1 cellular context compared by ENCODE assay signal in genomic region chr6:142146828-142147662, GRCh38.
TF ChIP-seq lines count a peak whose summit lies in the region.

Gene NMBR, minus strand, starts transcription at chr6:142147122. Its CDS starts 58,464 bp downstream, at chr6:142088658.
A gene with protein sequence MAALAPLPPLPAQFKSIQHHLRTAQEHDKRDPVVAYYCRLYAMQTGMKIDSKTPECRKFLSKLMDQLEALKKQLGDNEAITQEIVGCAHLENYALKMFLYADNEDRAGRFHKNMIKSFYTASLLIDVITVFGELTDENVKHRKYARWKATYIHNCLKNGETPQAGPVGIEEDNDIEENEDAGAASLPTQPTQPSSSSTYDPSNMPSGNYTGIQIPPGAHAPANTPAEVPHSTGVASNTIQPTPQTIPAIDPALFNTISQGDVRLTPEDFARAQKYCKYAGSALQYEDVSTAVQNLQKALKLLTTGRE (plus strand): TSS chr6:142147263. CDS start chr6:142147288, 25 bp downstream.

TF ChIP-seq in K562, 482 proteins besides CTCF, POLR2A, EP300 and RAD21 (continued from another document and continues in another):
- 0 out of 2 replicates have a peak, but pooled peaks have one; percentile 48 for TF ChIP-seq ARID3A (IDR thresholded peaks at IDR 0.05; ENCODE audit: borderline replicate concordance, low read depth, low read length)
- TF ChIP-seq PHF20 (IDR thresholded peaks at IDR 0.05; ENCODE audit: partially characterized antibody), result peak; percentile 98
- TF ChIP-seq SIN3A (IDR thresholded peaks at IDR 0.05; ENCODE audit: borderline replicate concordance in 2 of 2, control insufficient read depth in 1 of 2, low read depth in 2 of 2, low read length in 2 of 2), result peak; percentile 77 to 96
- no peak for TF ChIP-seq SRSF9 (IDR thresholded peaks at IDR 0.05; ENCODE audit: borderline replicate concordance, low read depth, low read length)
- no peak for TF ChIP-seq NFIX (CRISPR knock-in tag; IDR thresholded peaks at IDR 0.05; ENCODE audit: low read depth)
- peak; percentile 94 for TF ChIP-seq MYBL2 (IDR thresholded peaks at IDR 0.05; ENCODE audit: low read depth)
- no peak for TF ChIP-seq MYBL2 (CRISPR knock-in tag; IDR thresholded peaks at IDR 0.05; ENCODE audit: borderline replicate concordance)
- TF ChIP-seq CHAMP1 (IDR thresholded peaks at IDR 0.05), result peak; percentile 100
- TF ChIP-seq PKNOX1 (IDR thresholded peaks at IDR 0.05), result peak; percentile 34; the same call in 1 of the 2 replicates
- peak; percentile 79 for TF ChIP-seq SMAD1 (IDR thresholded peaks at IDR 0.05; ENCODE audit: low read depth, low read length, partially characterized antibody)
- TF ChIP-seq PML (IDR thresholded peaks at IDR 0.05; ENCODE audit: low read length), result peak; percentile 74; the same call in 1 of the 2 replicates
- no peak for TF ChIP-seq JUNB (CRISPR knock-in tag; conservative IDR thresholded peaks at IDR 0.05)
- no peak for TF ChIP-seq PATZ1 (CRISPR knock-in tag; IDR thresholded peaks at IDR 0.05; ENCODE audit: borderline replicate concordance)
- no peak for TF ChIP-seq RBM17 (IDR thresholded peaks at IDR 0.05; ENCODE audit: borderline replicate concordance, low read depth, low read length)
- no peak for TF ChIP-seq ARHGAP35 (IDR thresholded peaks at IDR 0.05; ENCODE audit: partially characterized antibody)
- no peak for TF ChIP-seq PTRF (tag; IDR thresholded peaks at IDR 0.05)
- peak; percentile 31 for TF ChIP-seq PRDM10 (IDR thresholded peaks at IDR 0.05; ENCODE audit: partially characterized antibody)
- no peak for TF ChIP-seq SAFB2 (IDR thresholded peaks at IDR 0.05; ENCODE audit: borderline replicate concordance, low read depth, low read length, severe bottlenecking)
- TF ChIP-seq ZNF586 (CRISPR knock-in tag; conservative IDR thresholded peaks at IDR 0.05), result no peak
- no peak for TF ChIP-seq XRCC3 (IDR thresholded peaks at IDR 0.05)
- peak; percentile 30 to 57; a peak in 1 of 4 replicates for TF ChIP-seq TBL1XR1 (IDR thresholded peaks at IDR 0.05; ENCODE audit: low read length in 2 of 2)
- TF ChIP-seq HNRNPH1 (optimal IDR thresholded peaks at IDR 0.05; ENCODE audit: low read depth, low read length), result no peak
- TF ChIP-seq CBX5 (IDR thresholded peaks at IDR 0.05; ENCODE audit: borderline replicate concordance, low read depth), result peak; percentile 74; the same call in 1 of the 2 replicates
- TF ChIP-seq KLF1 (tag; IDR thresholded peaks at IDR 0.05), result peak; percentile 39; the same call in 1 of the 2 replicates
- 0 out of 2 replicates have a peak, but pooled peaks have one; percentile 60 for TF ChIP-seq SMARCA4 (IDR thresholded peaks at IDR 0.05)
- no peak for TF ChIP-seq CCAR2 (IDR thresholded peaks at IDR 0.05; ENCODE audit: low read depth, low read length)
- 0 out of 2 replicates have a peak, but pooled peaks have one; percentile 75 for TF ChIP-seq ERF (CRISPR knock-in tag; IDR thresholded peaks at IDR 0.05)
- TF ChIP-seq ZFPM2 (CRISPR knock-in tag; IDR thresholded peaks at IDR 0.05), result no peak
- no peak for TF ChIP-seq COPS2 (conservative IDR thresholded peaks at IDR 0.05)
- peak; percentile 70 for TF ChIP-seq POLR2H (tag; IDR thresholded peaks at IDR 0.05; ENCODE audit: low read depth)
- TF ChIP-seq MCM5 (IDR thresholded peaks at IDR 0.05; ENCODE audit: low read depth), result no peak
- TF ChIP-seq MXI1 (IDR thresholded peaks at IDR 0.05; ENCODE audit: low read depth, low read length), result peak; percentile 93
- TF ChIP-seq, protein P1, sequence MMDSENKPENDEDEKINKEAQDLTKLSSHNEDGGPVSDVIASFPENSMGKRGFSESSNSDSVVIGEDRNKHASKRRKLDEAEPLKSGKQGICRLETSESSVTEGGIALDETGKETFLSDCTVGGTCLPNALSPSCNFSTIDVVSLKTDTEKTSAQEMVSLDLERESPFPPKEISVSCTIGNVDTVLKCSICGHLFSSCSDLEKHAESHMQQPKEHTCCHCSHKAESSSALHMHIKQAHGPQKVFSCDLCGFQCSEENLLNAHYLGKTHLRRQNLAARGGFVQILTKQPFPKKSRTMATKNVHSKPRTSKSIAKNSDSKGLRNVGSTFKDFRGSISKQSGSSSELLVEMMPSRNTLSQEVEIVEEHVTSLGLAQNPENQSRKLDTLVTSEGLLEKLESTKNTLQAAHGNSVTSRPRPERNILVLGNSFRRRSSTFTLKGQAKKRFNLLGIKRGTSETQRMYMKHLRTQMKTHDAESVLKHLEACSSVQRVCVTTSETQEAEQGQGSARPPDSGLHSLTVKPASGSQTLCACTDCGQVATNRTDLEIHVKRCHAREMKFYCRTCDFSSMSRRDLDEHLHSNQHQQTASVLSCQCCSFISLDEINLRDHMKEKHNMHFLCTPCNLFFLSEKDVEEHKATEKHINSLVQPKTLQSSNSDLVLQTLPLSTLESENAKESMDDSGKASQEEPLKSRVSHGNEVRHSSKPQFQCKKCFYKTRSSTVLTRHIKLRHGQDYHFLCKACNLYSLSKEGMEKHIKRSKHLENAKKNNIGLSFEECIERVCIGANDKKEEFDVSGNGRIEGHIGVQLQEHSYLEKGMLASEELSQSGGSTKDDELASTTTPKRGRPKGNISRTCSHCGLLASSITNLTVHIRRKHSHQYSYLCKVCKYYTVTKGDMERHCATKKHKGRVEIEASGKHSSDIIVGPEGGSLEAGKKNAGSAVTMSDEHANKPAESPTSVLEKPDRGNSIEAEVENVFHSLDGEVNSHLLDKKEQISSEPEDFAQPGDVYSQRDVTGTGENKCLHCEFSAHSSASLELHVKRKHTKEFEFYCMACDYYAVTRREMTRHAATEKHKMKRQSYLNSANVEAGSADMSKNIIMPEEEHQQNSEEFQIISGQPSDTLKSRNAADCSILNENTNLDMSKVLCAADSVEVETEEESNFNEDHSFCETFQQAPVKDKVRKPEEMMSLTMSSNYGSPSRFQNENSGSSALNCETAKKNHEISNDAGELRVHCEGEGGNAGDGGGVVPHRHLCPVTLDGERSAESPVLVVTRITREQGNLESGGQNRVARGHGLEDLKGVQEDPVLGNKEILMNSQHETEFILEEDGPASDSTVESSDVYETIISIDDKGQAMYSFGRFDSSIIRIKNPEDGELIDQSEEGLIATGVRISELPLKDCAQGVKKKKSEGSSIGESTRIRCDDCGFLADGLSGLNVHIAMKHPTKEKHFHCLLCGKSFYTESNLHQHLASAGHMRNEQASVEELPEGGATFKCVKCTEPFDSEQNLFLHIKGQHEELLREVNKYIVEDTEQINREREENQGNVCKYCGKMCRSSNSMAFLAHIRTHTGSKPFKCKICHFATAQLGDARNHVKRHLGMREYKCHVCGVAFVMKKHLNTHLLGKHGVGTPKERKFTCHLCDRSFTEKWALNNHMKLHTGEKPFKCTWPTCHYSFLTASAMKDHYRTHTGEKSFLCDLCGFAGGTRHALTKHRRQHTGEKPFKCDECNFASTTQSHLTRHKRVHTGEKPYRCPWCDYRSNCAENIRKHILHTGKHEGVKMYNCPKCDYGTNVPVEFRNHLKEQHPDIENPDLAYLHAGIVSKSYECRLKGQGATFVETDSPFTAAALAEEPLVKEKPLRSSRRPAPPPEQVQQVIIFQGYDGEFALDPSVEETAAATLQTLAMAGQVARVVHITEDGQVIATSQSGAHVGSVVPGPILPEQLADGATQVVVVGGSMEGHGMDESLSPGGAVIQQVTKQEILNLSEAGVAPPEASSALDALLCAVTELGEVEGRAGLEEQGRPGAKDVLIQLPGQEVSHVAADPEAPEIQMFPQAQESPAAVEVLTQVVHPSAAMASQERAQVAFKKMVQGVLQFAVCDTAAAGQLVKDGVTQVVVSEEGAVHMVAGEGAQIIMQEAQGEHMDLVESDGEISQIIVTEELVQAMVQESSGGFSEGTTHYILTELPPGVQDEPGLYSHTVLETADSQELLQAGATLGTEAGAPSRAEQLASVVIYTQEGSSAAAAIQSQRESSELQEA (IDR thresholded peaks at IDR 0.05; ENCODE audit: low read depth), result peak; percentile 100
- TF ChIP-seq ZNF511 (CRISPR knock-in tag; IDR thresholded peaks at IDR 0.05), result peak; percentile 68; the same call in 1 of the 2 replicates
- peak; percentile 85 for TF ChIP-seq NFRKB (IDR thresholded peaks at IDR 0.05; ENCODE audit: low read depth)
- TF ChIP-seq ZFP36 (IDR thresholded peaks at IDR 0.05; ENCODE audit: low read depth, low read length, partially characterized antibody), result peak; percentile 40
- no peak for TF ChIP-seq PTTG1 (tag; IDR thresholded peaks at IDR 0.05; ENCODE audit: low read depth)
- no peak for TF ChIP-seq ZNF232 (CRISPR knock-in tag; IDR thresholded peaks at IDR 0.05)
- TF ChIP-seq SLC30A9 (CRISPR knock-in tag; IDR thresholded peaks at IDR 0.05), result no peak
